Comparison of ENCODE assay signal across 1 cellular context in the genomic region with DNA sequence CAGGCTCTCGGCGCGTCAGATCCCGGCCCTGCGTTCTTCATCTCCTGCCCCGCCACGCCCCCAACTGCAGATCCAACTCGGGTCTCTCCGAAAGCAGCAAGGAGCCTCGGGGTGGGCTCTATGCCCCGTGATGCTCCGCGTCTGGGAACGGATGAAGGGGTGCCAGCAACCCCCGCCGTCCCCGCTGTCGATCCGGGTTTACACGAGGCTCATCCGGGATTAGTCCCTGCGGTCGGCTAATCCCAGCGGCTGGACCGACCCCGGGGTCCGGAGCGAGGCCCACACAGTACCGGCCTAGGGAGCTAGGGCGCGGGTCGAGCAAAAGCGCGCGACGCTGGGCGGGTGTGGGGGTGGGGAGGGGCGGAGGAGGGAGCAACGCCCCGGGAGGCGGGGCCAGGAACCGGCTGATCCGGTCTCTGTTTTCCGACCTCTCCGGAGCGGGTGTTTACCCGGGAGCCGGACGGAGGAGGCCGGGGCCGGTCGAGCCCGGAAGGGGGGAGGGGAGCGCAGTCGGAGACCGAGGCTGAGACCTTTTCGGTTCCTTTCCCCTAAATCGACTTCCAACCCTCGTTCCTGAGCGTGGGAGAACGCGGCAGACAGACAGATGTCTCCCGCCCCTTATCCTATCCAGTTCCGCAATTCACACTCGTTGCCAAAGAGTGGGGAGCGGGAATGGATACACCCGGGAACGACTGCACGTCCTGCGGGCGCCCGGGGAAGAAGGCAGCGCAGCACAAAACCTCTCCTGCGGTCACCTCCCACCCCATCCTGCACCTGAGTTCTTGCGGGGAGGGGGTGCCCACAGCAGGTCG.
TF ChIP-seq lines count a peak whose summit lies in the region.

No MANE protein-coding gene starts in this region.

TF ChIP-seq in K562, 482 proteins besides CTCF, POLR2A, EP300 and RAD21 (continued from another document and continues in another):
- TF ChIP-seq, protein P1, sequence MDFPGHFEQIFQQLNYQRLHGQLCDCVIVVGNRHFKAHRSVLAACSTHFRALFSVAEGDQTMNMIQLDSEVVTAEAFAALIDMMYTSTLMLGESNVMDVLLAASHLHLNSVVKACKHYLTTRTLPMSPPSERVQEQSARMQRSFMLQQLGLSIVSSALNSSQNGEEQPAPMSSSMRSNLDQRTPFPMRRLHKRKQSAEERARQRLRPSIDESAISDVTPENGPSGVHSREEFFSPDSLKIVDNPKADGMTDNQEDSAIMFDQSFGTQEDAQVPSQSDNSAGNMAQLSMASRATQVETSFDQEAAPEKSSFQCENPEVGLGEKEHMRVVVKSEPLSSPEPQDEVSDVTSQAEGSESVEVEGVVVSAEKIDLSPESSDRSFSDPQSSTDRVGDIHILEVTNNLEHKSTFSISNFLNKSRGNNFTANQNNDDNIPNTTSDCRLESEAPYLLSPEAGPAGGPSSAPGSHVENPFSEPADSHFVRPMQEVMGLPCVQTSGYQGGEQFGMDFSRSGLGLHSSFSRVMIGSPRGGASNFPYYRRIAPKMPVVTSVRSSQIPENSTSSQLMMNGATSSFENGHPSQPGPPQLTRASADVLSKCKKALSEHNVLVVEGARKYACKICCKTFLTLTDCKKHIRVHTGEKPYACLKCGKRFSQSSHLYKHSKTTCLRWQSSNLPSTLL (IDR thresholded peaks at IDR 0.05), result no peak
- TF ChIP-seq, protein P2, sequence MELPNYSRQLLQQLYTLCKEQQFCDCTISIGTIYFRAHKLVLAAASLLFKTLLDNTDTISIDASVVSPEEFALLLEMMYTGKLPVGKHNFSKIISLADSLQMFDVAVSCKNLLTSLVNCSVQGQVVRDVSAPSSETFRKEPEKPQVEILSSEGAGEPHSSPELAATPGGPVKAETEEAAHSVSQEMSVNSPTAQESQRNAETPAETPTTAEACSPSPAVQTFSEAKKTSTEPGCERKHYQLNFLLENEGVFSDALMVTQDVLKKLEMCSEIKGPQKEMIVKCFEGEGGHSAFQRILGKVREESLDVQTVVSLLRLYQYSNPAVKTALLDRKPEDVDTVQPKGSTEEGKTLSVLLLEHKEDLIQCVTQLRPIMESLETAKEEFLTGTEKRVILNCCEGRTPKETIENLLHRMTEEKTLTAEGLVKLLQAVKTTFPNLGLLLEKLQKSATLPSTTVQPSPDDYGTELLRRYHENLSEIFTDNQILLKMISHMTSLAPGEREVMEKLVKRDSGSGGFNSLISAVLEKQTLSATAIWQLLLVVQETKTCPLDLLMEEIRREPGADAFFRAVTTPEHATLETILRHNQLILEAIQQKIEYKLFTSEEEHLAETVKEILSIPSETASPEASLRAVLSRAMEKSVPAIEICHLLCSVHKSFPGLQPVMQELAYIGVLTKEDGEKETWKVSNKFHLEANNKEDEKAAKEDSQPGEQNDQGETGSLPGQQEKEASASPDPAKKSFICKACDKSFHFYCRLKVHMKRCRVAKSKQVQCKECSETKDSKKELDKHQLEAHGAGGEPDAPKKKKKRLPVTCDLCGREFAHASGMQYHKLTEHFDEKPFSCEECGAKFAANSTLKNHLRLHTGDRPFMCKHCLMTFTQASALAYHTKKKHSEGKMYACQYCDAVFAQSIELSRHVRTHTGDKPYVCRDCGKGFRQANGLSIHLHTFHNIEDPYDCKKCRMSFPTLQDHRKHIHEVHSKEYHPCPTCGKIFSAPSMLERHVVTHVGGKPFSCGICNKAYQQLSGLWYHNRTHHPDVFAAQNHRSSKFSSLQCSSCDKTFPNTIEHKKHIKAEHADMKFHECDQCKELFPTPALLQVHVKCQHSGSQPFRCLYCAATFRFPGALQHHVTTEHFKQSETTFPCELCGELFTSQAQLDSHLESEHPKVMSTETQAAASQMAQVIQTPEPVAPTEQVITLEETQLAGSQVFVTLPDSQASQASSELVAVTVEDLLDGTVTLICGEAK (IDR thresholded peaks at IDR 0.05), result peak; percentile 70
- TF ChIP-seq, protein P2 (CRISPR knock-in tag; IDR thresholded peaks at IDR 0.05), result no peak
- no peak for TF ChIP-seq SIN3B (IDR thresholded peaks at IDR 0.05; ENCODE audit: low read depth)
- TF ChIP-seq, protein P3, sequence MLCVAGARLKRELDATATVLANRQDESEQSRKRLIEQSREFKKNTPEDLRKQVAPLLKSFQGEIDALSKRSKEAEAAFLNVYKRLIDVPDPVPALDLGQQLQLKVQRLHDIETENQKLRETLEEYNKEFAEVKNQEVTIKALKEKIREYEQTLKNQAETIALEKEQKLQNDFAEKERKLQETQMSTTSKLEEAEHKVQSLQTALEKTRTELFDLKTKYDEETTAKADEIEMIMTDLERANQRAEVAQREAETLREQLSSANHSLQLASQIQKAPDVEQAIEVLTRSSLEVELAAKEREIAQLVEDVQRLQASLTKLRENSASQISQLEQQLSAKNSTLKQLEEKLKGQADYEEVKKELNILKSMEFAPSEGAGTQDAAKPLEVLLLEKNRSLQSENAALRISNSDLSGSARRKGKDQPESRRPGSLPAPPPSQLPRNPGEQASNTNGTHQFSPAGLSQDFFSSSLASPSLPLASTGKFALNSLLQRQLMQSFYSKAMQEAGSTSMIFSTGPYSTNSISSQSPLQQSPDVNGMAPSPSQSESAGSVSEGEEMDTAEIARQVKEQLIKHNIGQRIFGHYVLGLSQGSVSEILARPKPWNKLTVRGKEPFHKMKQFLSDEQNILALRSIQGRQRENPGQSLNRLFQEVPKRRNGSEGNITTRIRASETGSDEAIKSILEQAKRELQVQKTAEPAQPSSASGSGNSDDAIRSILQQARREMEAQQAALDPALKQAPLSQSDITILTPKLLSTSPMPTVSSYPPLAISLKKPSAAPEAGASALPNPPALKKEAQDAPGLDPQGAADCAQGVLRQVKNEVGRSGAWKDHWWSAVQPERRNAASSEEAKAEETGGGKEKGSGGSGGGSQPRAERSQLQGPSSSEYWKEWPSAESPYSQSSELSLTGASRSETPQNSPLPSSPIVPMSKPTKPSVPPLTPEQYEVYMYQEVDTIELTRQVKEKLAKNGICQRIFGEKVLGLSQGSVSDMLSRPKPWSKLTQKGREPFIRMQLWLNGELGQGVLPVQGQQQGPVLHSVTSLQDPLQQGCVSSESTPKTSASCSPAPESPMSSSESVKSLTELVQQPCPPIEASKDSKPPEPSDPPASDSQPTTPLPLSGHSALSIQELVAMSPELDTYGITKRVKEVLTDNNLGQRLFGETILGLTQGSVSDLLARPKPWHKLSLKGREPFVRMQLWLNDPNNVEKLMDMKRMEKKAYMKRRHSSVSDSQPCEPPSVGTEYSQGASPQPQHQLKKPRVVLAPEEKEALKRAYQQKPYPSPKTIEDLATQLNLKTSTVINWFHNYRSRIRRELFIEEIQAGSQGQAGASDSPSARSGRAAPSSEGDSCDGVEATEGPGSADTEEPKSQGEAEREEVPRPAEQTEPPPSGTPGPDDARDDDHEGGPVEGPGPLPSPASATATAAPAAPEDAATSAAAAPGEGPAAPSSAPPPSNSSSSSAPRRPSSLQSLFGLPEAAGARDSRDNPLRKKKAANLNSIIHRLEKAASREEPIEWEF (CRISPR knock-in tag; IDR thresholded peaks at IDR 0.05), result no peak
- TF ChIP-seq PML (IDR thresholded peaks at IDR 0.05; ENCODE audit: low read length), result peak; percentile 55; the same call in 1 of the 2 replicates
- peak; percentile 56; the same call in 1 of the 2 replicates for TF ChIP-seq LCOR (CRISPR knock-in tag; IDR thresholded peaks at IDR 0.05)
- no peak for TF ChIP-seq PHB2 (IDR thresholded peaks at IDR 0.05; ENCODE audit: low read depth)
- no peak for TF ChIP-seq NFYB (IDR thresholded peaks at IDR 0.05; ENCODE audit: extremely low read depth, insufficient read length)
- no peak for TF ChIP-seq RBM17 (IDR thresholded peaks at IDR 0.05; ENCODE audit: borderline replicate concordance, low read depth, low read length)
- TF ChIP-seq CREBBP (IDR thresholded peaks at IDR 0.05; ENCODE audit: low read depth, low read length), result no peak
- TF ChIP-seq SPI1 (IDR thresholded peaks at IDR 0.05; ENCODE audit: borderline replicate concordance, low read depth, low read length), result peak; percentile 94
- TF ChIP-seq, protein P4, sequence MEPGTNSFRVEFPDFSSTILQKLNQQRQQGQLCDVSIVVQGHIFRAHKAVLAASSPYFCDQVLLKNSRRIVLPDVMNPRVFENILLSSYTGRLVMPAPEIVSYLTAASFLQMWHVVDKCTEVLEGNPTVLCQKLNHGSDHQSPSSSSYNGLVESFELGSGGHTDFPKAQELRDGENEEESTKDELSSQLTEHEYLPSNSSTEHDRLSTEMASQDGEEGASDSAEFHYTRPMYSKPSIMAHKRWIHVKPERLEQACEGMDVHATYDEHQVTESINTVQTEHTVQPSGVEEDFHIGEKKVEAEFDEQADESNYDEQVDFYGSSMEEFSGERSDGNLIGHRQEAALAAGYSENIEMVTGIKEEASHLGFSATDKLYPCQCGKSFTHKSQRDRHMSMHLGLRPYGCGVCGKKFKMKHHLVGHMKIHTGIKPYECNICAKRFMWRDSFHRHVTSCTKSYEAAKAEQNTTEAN (CRISPR knock-in tag; IDR thresholded peaks at IDR 0.05), result no peak
- TF ChIP-seq TGIF2 (CRISPR knock-in tag; IDR thresholded peaks at IDR 0.05), result no peak
- peak; percentile 26; the same call in 1 of the 2 replicates for TF ChIP-seq MBD2 (IDR thresholded peaks at IDR 0.05; ENCODE audit: borderline replicate concordance, low read depth)
- TF ChIP-seq ZKSCAN8 (CRISPR knock-in tag; IDR thresholded peaks at IDR 0.05), result no peak
- TF ChIP-seq MTA1 (IDR thresholded peaks at IDR 0.05; ENCODE audit: borderline replicate concordance), result no peak
- TF ChIP-seq HMGN3 (IDR thresholded peaks at IDR 0.05; ENCODE audit: borderline replicate concordance, extremely low read depth, insufficient read length, low read depth, low read length), result peak; percentile 56
- TF ChIP-seq TEAD4 (IDR thresholded peaks at IDR 0.05; ENCODE audit: low read length), result no peak
- TF ChIP-seq TEAD4 (CRISPR knock-in tag; IDR thresholded peaks at IDR 0.05; ENCODE audit: borderline replicate concordance), result no peak
- no peak for TF ChIP-seq ERF (CRISPR knock-in tag; IDR thresholded peaks at IDR 0.05)
- TF ChIP-seq L3MBTL2 (IDR thresholded peaks at IDR 0.05), result peak; percentile 66; the same call in 1 of the 2 replicates
- no peak for TF ChIP-seq ESRRB (CRISPR knock-in tag; IDR thresholded peaks at IDR 0.05; ENCODE audit: borderline replicate concordance)
- TF ChIP-seq RFX5 (IDR thresholded peaks at IDR 0.05; ENCODE audit: low read depth, low read length), result no peak
- no peak for TF ChIP-seq ZNF239 (CRISPR knock-in tag; IDR thresholded peaks at IDR 0.05)
- no peak for TF ChIP-seq RCOR1 (IDR thresholded peaks at IDR 0.05; ENCODE audit: borderline replicate concordance in 1 of 2, low read depth in 2 of 2, low read length in 2 of 2)
- TF ChIP-seq DACH1 (IDR thresholded peaks at IDR 0.05; ENCODE audit: partially characterized antibody), result no peak
- TF ChIP-seq BRF1 (IDR thresholded peaks at IDR 0.05; ENCODE audit: borderline replicate concordance, extremely low read depth, insufficient read length), result no peak
- no peak for TF ChIP-seq PHF21A (IDR thresholded peaks at IDR 0.05; ENCODE audit: borderline replicate concordance, low read depth)
- TF ChIP-seq, protein P5, sequence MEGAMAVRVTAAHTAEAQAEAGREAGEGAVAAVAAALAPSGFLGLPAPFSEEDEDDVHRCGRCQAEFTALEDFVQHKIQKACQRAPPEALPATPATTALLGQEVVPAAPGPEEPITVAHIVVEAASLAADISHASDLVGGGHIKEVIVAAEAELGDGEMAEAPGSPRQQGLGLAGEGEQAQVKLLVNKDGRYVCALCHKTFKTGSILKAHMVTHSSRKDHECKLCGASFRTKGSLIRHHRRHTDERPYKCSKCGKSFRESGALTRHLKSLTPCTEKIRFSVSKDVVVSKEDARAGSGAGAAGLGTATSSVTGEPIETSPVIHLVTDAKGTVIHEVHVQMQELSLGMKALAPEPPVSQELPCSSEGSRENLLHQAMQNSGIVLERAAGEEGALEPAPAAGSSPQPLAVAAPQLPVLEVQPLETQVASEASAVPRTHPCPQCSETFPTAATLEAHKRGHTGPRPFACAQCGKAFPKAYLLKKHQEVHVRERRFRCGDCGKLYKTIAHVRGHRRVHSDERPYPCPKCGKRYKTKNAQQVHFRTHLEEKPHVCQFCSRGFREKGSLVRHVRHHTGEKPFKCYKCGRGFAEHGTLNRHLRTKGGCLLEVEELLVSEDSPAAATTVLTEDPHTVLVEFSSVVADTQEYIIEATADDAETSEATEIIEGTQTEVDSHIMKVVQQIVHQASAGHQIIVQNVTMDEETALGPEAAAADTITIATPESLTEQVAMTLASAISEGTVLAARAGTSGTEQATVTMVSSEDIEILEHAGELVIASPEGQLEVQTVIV (CRISPR knock-in tag; IDR thresholded peaks at IDR 0.05; ENCODE audit: borderline replicate concordance), result no peak
- TF ChIP-seq GABPB2 (CRISPR knock-in tag; conservative IDR thresholded peaks at IDR 0.05), result no peak
- TF ChIP-seq SMARCE1 (IDR thresholded peaks at IDR 0.05), result peak; percentile 33; the same call in 1 of the 2 replicates
- TF ChIP-seq, protein P6, sequence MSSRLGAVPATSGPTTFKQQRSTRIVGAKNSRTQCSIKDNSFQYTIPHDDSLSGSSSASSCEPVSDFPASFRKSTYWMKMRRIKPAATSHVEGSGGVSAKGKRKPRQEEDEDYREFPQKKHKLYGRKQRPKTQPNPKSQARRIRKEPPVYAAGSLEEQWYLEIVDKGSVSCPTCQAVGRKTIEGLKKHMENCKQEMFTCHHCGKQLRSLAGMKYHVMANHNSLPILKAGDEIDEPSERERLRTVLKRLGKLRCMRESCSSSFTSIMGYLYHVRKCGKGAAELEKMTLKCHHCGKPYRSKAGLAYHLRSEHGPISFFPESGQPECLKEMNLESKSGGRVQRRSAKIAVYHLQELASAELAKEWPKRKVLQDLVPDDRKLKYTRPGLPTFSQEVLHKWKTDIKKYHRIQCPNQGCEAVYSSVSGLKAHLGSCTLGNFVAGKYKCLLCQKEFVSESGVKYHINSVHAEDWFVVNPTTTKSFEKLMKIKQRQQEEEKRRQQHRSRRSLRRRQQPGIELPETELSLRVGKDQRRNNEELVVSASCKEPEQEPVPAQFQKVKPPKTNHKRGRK (tag; IDR thresholded peaks at IDR 0.05), result no peak
- no peak for TF ChIP-seq MCM3 (IDR thresholded peaks at IDR 0.05)
- TF ChIP-seq SMARCB1 (IDR thresholded peaks at IDR 0.05; ENCODE audit: insufficient read length, low read depth), result no peak
